Comparison of ENCODE assay signal across 8 cellular contexts in the genomic region with DNA sequence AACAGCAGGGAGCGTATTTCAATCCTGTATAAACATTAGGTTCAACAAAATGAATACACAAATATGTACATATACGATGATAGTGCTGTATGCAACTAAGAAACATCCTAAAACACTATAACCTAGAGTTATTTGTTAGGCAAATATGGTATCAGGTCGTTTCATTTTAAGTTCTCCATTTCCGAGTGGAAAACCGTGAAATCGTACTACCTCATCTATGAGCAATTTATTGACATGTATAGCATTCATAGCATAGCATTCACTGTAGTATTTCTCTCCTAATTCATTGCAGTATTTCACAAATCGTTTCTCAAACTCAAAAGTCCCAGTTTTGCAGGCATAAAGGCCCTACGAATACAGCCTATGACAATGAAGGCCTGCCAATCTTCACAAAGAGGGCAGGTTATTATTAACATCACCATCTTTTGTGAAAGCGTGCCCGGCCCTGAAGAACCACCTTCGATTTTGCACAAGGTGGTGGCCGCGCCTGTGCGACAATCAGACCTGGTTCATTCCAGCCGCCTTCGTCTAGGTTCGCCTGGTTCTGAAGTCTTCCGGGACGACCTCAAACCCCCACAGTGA. TPM values are rescaled to one million over a fixed set of nuclear protein-coding genes. Genes with fewer than 3 reads are reported as not detected.
DNase-seq lines count a peak whose midpoint lies in the region; ATAC-seq and TF ChIP-seq lines count a peak whose summit lies in the region.

No MANE protein-coding gene starts in this region.

- peak; percentile 43 for ATAC-seq in activated CD8-positive, alpha-beta memory T cell treated with anti-CD3 and anti-CD28 coated beads, Interleukin-2, amount 10 ng/mL, durations not matched to agents 7 days and 5 days
- ATAC-seq in HG02870 (IDR thresholded peaks at IDR 0.05; ENCODE audit: unreplicated experiment) = peak; percentile 2

- peak overlapping the region; percentile 89 for H3K27ac Mint-ChIP-seq in activated CD8-positive, alpha-beta memory T cell treated with anti-CD3 and anti-CD28 coated beads, Interleukin-2, amount 10 ng/mL, durations not matched to agents 7 days and 5 days
- H3K27ac Mint-ChIP-seq in endothelial cell (ENCODE audit: unreplicated experiment) (peak overlapping the region; percentile 98), neural crest cell (ENCODE audit: unreplicated experiment) (peak overlapping the region; percentile 99)

- no peak for DNase-seq in activated CD8-positive, alpha-beta memory T cell treated with anti-CD3 and anti-CD28 coated beads, Interleukin-2, amount 10 ng/mL, durations not matched to agents 7 days and 5 days
- no peak for DNase-seq in activated CD8-positive, alpha-beta memory T cell treated with anti-CD3 and anti-CD28 coated beads for 24 hours
- peak; percentile 35 for DNase-seq in RKO (ENCODE audit: low spot score)
- no peak for DNase-seq in endothelial cell (ENCODE audit: low spot score)
- DNase-seq in neural crest cell (ENCODE audit: low read depth, low spot score) = no peak
- DNase-seq in KG1 (lab: John Stamatoyannopoulos, UW) = no peak
- no peak for DNase-seq in occipital lobe (lab: John Stamatoyannopoulos, UW)

- peaks cover 14% of the 10 kb centered on the region for H3K36me3 Mint-ChIP-seq in activated CD8-positive, alpha-beta memory T cell treated with anti-CD3 and anti-CD28 coated beads, Interleukin-2, amount 10 ng/mL, durations not matched to agents 7 days and 5 days
- H3K36me3 Mint-ChIP-seq in endothelial cell (ENCODE audit: low read depth, unreplicated experiment) = no peaks in the 10 kb centered on the region
- peaks cover 4% of the 10 kb centered on the region for H3K36me3 Mint-ChIP-seq in neural crest cell (ENCODE audit: low read depth)

- no peaks in the 10 kb centered on the region for H3K9me3 Mint-ChIP-seq in activated CD8-positive, alpha-beta memory T cell treated with anti-CD3 and anti-CD28 coated beads, Interleukin-2, amount 10 ng/mL, durations not matched to agents 7 days and 5 days (ENCODE audit: low read depth)
- H3K9me3 Mint-ChIP-seq in endothelial cell (ENCODE audit: unreplicated experiment) = no peaks in the 10 kb centered on the region
- no peaks in the 10 kb centered on the region for H3K9me3 Mint-ChIP-seq in neural crest cell

- peaks cover 30% of the 10 kb centered on the region for H3K4me1 Mint-ChIP-seq in activated CD8-positive, alpha-beta memory T cell treated with anti-CD3 and anti-CD28 coated beads, Interleukin-2, amount 10 ng/mL, durations not matched to agents 7 days and 5 days
- H3K4me1 Mint-ChIP-seq in endothelial cell (ENCODE audit: unreplicated experiment) (peaks cover 22% of the 10 kb centered on the region), neural crest cell (peaks cover 38% of the 10 kb centered on the region)

- CTCF ChIA-PET in activated CD8-positive, alpha-beta memory T cell treated with anti-CD3 and anti-CD28 coated beads, Interleukin-2, amount 10 ng/mL, durations not matched to agents 7 days and 5 days (lab: Charles Lee) = interaction anchor here (0.6 to 1.9 kb wide), 6 partner anchors 10 to 292 kb away, joined by 3 to 12 read pairs (median 4); a partner anchor contains a TSS

- TF ChIP-seq CTCF in endothelial cell (IDR thresholded peaks at IDR 0.05; ENCODE audit: unreplicated experiment) (no peak), neural crest cell (conservative IDR thresholded peaks at IDR 0.05) (no peak)

- peak overlapping the region; percentile 81 for H3K4me3 Mint-ChIP-seq in activated CD8-positive, alpha-beta memory T cell treated with anti-CD3 and anti-CD28 coated beads, Interleukin-2, amount 10 ng/mL, durations not matched to agents 7 days and 5 days
- H3K4me3 Mint-ChIP-seq in endothelial cell (ENCODE audit: unreplicated experiment) = peak overlapping the region; percentile 98
- H3K4me3 Mint-ChIP-seq in neural crest cell = peak overlapping the region; percentile 100

- no peaks in the 10 kb centered on the region for H3K27me3 Mint-ChIP-seq in activated CD8-positive, alpha-beta memory T cell treated with anti-CD3 and anti-CD28 coated beads, Interleukin-2, amount 10 ng/mL, durations not matched to agents 7 days and 5 days
- H3K27me3 Mint-ChIP-seq in endothelial cell (ENCODE audit: unreplicated experiment) (no peaks in the 10 kb centered on the region), neural crest cell (ENCODE audit: low read depth) (no peaks in the 10 kb centered on the region)

RNA-seq across cellular contexts. Expression of a gene that starts 0.6 kb away (rescaled TPM):
- 10 to 100 TPM; 44.4 to 50.4 TPM for total RNA-seq in activated CD8-positive, alpha-beta memory T cell treated with anti-CD3 and anti-CD28 coated beads, Interleukin-2, amount 10 ng/mL, durations not matched to agents 7 days and 5 days
- 38.0 TPM for total RNA-seq in endothelial cell (ENCODE audit: unreplicated experiment)
- 43.6 and 47.5 TPM in 2 replicates for total RNA-seq in neural crest cell
- 85.3 TPM for total RNA-seq in occipital lobe

RNA-seq across cellular contexts. Expression of a gene that starts 46.0 kb away (rescaled TPM):
- total RNA-seq in activated CD8-positive, alpha-beta memory T cell treated with anti-CD3 and anti-CD28 coated beads, Interleukin-2, amount 10 ng/mL, durations not matched to agents 7 days and 5 days = under 1 TPM; 0.67 to 0.84 TPM
- total RNA-seq in endothelial cell (ENCODE audit: unreplicated experiment) (0.74 TPM), neural crest cell (0.98 and 1.1 TPM in 2 replicates), occipital lobe (0.62 TPM)

RNA-seq across cellular contexts. Expression of a gene that starts 46.0 kb away (rescaled TPM):
- 10 to 100 TPM; 73.7 to 90.4 TPM for total RNA-seq in activated CD8-positive, alpha-beta memory T cell treated with anti-CD3 and anti-CD28 coated beads, Interleukin-2, amount 10 ng/mL, durations not matched to agents 7 days and 5 days
- total RNA-seq in endothelial cell (ENCODE audit: unreplicated experiment) (71.0 TPM), neural crest cell (52.5 and 59.8 TPM in 2 replicates), occipital lobe (266 TPM)
